ENCODE assay signal across 16 cellular contexts in genomic region chr5:36162810-36163486, GRCh38. TPM values are rescaled to one million over a fixed set of nuclear protein-coding genes. Genes with fewer than 3 reads are reported as not detected.
DNase-seq lines count a peak whose midpoint lies in the region; ATAC-seq and TF ChIP-seq lines count a peak whose summit lies in the region.
"Had no signal": no experiment of that assay in that cellular context is flagged by ENCODE, and none has a peak within 500 bp of the region (broad histone marks: within the 10 kb centered on the region; RNA-seq: fewer than 3 reads in every experiment).

No MANE protein-coding gene starts in this region.

- peaks cover 27% of the 10 kb centered on the region for H3K4me1 Mint-ChIP-seq in T-helper 1 cell treated with Interleukin-12 subunit alpha and Interleukin-12 subunit beta and Interleukin-4 antibody, amounts not matched to agents 30 μg/mL and 1 μg/mL, for 36 hours (ENCODE audit: low read depth)

- DNase-seq in T-helper 1 cell: no peak
- peak; percentile 79 for DNase-seq in medulla oblongata (ENCODE audit: extremely low spot score)
- DNase-seq in substantia nigra (lab: John Stamatoyannopoulos, UW): peak in 25 of 49 donors; percentile 6 to 74 (median 28)
- DNase-seq in cerebellar cortex (ENCODE audit: low spot score): no peak
- DNase-seq in foreskin keratinocyte: no peak
- no peak for DNase-seq in HEK293T (ENCODE audit: extremely low spot score)
- DNase-seq: 8988T, GDM1, Kasumi-1, NCI-H1105, NCI-H1694, NCI-H2107, NCI-H526 treated with DMSO at 0.1 percent for 48 hours had no signal

- H3K27me3 ChIP-seq in foreskin keratinocyte: no peaks in the 10 kb centered on the region
- H3K27me3 ChIP-seq: BLaER1 treated with 17β-estradiol and CSF1 and Interleukin-3, amounts not matched to agents 10 nM and 100 nM had no signal

- H3K4me1 ChIP-seq in foreskin keratinocyte: peaks cover 15% of the 10 kb centered on the region

- POLR2A ChIA-PET in HEK293T (lab: Yijun Ruan, JAX): interaction anchor here (3.1 kb wide), 1 partner anchor 11 kb away, joined by 13 read pairs; the partner anchor contains the start of genes LMBRD2 and SKP2

- no peaks in the 10 kb centered on the region for H3K27me3 Mint-ChIP-seq in T-helper 1 cell treated with Interleukin-12 subunit alpha and Interleukin-12 subunit beta and Interleukin-4 antibody, amounts not matched to agents 30 μg/mL and 1 μg/mL, for 36 hours (ENCODE audit: low read depth)

- peak overlapping the region; percentile 1 for H3K27ac Mint-ChIP-seq in T-helper 1 cell treated with Interleukin-12 subunit alpha and Interleukin-12 subunit beta and Interleukin-4 antibody, amounts not matched to agents 30 μg/mL and 1 μg/mL, for 36 hours

- CTCF ChIA-PET in HEK293T (lab: Yijun Ruan, JAX): interaction anchor here (0.5 to 1.2 kb wide), 2 partner anchors 10 to 533 kb away, joined by 3 to 4 read pairs; no protein-coding TSS in a partner anchor

- H3K4me3 Mint-ChIP-seq in T-helper 1 cell treated with Interleukin-12 subunit alpha and Interleukin-12 subunit beta and Interleukin-4 antibody, amounts not matched to agents 30 μg/mL and 1 μg/mL, for 36 hours: no peak overlapping the region

- H3K27ac ChIP-seq in angular gyrus (ENCODE audit: low read depth, low read length) (peak overlapping the region; percentile 49), substantia nigra (ENCODE audit: low read depth, low read length, poor library complexity, severe bottlenecking) (peak overlapping the region; percentile 74), foreskin keratinocyte (no peak overlapping the region)
- H3K27ac ChIP-seq: BLaER1 treated with 17β-estradiol and CSF1 and Interleukin-3, amounts not matched to agents 10 nM and 100 nM had no signal

- H3K9me3 Mint-ChIP-seq in T-helper 1 cell treated with Interleukin-12 subunit alpha and Interleukin-12 subunit beta and Interleukin-4 antibody, amounts not matched to agents 30 μg/mL and 1 μg/mL, for 36 hours: no peaks in the 10 kb centered on the region

- TF ChIP-seq CTCF in foreskin keratinocyte (conservative IDR thresholded peaks at IDR 0.05): no peak

- peaks cover 41% of the 10 kb centered on the region for H3K36me3 Mint-ChIP-seq in T-helper 1 cell treated with Interleukin-12 subunit alpha and Interleukin-12 subunit beta and Interleukin-4 antibody, amounts not matched to agents 30 μg/mL and 1 μg/mL, for 36 hours (ENCODE audit: low read depth)

- no peak for ATAC-seq in foreskin keratinocyte

TF ChIP-seq in HEK293T, 16 proteins besides CTCF, POLR2A, EP300 and RAD21:
- TF ChIP-seq FOXA1 (IDR thresholded peaks at IDR 0.05): no peak
- no peak for TF ChIP-seq L3MBTL2 (conservative IDR thresholded peaks at IDR 0.05)
- TF ChIP-seq FOXM1 (IDR thresholded peaks at IDR 0.05; ENCODE audit: borderline replicate concordance): no peak
- no peak for TF ChIP-seq LEF1 (IDR thresholded peaks at IDR 0.05; ENCODE audit: borderline replicate concordance)
- TF ChIP-seq SP1 (IDR thresholded peaks at IDR 0.05): no peak
- no peak for TF ChIP-seq CTBP1 (IDR thresholded peaks at IDR 0.05; ENCODE audit: borderline replicate concordance)
- TF ChIP-seq FOXK2 (IDR thresholded peaks at IDR 0.05): no peak
- TF ChIP-seq PKNOX1 (IDR thresholded peaks at IDR 0.05): no peak
- no peak for TF ChIP-seq ZNF384 (IDR thresholded peaks at IDR 0.05)
- no peak for TF ChIP-seq HDGF (IDR thresholded peaks at IDR 0.05; ENCODE audit: borderline replicate concordance)
- TF ChIP-seq TARDBP (IDR thresholded peaks at IDR 0.05): no peak
- no peak for TF ChIP-seq SUZ12 (IDR thresholded peaks at IDR 0.05)

RNA-seq across cellular contexts. Expression of gene SKP2, which starts 11.0 kb away (rescaled TPM):
- 69.0 and 98.7 TPM in 2 replicates for total RNA-seq in foreskin keratinocyte
- polyA plus RNA-seq in foreskin keratinocyte: 19.8 and 35.6 TPM in 2 replicates

RNA-seq across cellular contexts. Expression of gene LMBRD2, which starts 11.3 kb away (rescaled TPM):
- 6.1 and 7.1 TPM in 2 replicates for total RNA-seq in foreskin keratinocyte
- 0.95 and 1.2 TPM in 2 replicates for polyA plus RNA-seq in foreskin keratinocyte

Comparison
In these comparisons a context has a peak if more than half of its experiments do, and no peak if none do; other contexts are left out.
1. DNase-seq: peak in medulla oblongata (single experiment) and substantia nigra (25 of 49); none in T-helper 1 cell (0 of 5), cerebellar cortex (single experiment), foreskin keratinocyte (0 of 2) and HEK293T (single experiment).